Comparison of ENCODE assay signal across 15 cellular contexts in the genomic region with DNA sequence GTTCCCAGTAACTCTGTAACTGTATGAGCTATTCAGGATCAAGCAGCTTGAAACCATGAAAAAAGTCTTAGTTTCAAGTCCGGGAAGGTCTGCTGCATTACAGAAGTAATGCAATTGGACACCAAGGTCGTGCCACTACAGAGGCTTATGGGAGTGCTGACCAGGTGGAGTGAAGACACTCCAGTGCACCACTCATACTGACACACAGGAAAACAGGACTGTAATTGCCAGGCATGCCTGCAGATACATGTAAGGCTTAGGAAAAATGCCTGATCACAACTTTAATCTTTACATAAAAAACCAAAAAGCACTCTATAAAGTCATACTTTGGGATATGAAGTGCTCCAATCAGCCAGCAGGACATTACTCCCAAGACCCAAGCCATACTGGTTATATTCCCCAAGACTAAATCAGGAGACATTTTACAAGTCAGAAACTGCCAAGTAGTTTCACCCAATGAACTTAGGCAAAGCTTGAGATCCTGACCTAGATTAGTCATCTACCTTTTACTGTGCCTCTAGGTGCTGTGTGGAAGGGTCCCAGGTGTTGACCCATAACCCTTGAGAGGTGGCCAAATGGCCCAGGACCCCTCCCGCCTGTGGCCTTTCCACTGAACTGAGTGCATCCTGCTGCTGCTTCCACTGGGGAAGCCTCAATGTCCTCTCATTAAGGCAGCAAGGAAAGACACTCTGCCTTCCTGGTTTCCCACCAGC. TPM values are rescaled to one million over a fixed set of nuclear protein-coding genes. Genes with fewer than 3 reads are reported as not detected.
A peak's percentile ranks its signal among the peaks of the same experiment; 100 is the strongest.
DNase-seq lines count a peak whose midpoint lies in the region; ATAC-seq, FAIRE-seq and TF ChIP-seq lines count a peak whose summit lies in the region.
"Had no signal": no experiment of that assay in that cellular context is flagged by ENCODE, and none has a peak within 500 bp of the region (broad histone marks: within the 10 kb centered on the region; RNA-seq: fewer than 3 reads in every experiment).

No MANE protein-coding gene starts in this region.

- no peaks in the 10 kb centered on the region for H3K27me3 ChIP-seq in gastroesophageal sphincter
- H3K27me3 ChIP-seq in neuronal stem cell (ENCODE audit: control insufficient read depth in 3 of 3, insufficient read depth in 3 of 3, low read depth in 1 of 3, low read length in 3 of 3): no peaks in the 10 kb centered on the region
- H3K27me3 ChIP-seq: Peyer's patch had no signal

- H2BK12ac ChIP-seq in neuronal stem cell (ENCODE audit: low read length): no peak overlapping the region

- H4K8ac ChIP-seq in neuronal stem cell (ENCODE audit: low read depth, low read length): no peak overlapping the region

- FAIRE-seq in G401.6 (lab: Jason Lieb, UNC): peak; percentile 76

- H3K79me1 ChIP-seq in neuronal stem cell (ENCODE audit: low read depth, low read length): no peaks in the 10 kb centered on the region

- H2BK5ac ChIP-seq in neuronal stem cell (ENCODE audit: low read length): no peak overlapping the region

- H3K4me3 ChIP-seq in gastroesophageal sphincter: no peak overlapping the region
- H3K4me3 ChIP-seq in neuronal stem cell (ENCODE audit: low read length in 2 of 2): no peak overlapping the region
- H3K4me3 ChIP-seq: Peyer's patch had no signal

- no peak overlapping the region for H2BK120ac ChIP-seq in neuronal stem cell (ENCODE audit: low read depth, low read length)

- TF ChIP-seq CTCF in gastroesophageal sphincter (IDR thresholded peaks at IDR 0.05): no peak

- H3K23ac ChIP-seq in neuronal stem cell (ENCODE audit: low read depth, low read length, poor library complexity): no peak overlapping the region

- DNase-seq in LHCN-M2 (ENCODE audit: low read depth) (peak; percentile 53), neuronal stem cell (ENCODE audit: low spot score) (no peak), MV-4-11 (lab: John Stamatoyannopoulos, UW) (no peak), NCI-H510A (lab: John Stamatoyannopoulos, UW) (no peak)
- DNase-seq in activated naive CD4-positive, alpha-beta T cell treated with anti-CD3 and anti-CD28 coated beads for 36 hours: no peak
- DNase-seq: NCI-H2171; Peyer's patch; stimulated activated CD4-positive, alpha-beta T cell treated with anti-CD3 and anti-CD28 coated beads, Interleukin-1b, Interleukin-23, amount 100 ng/mL, for 48 hours; T1000 had no signal

- no peak overlapping the region for H4K91ac ChIP-seq in neuronal stem cell (ENCODE audit: low read depth, low read length, poor library complexity)

- WGBS in gastroesophageal sphincter (ENCODE audit: low coverage in 1 of 2), 2 donors: 59 to 65% methylated on average over 2 of the region's 3 CpGs
- WGBS in neuronal stem cell (ENCODE audit: extremely low coverage in 2 of 2, insufficient read length in 2 of 2, insufficient replicate concordance in 1 of 2), 2 donors: no CpG with 5 or more reads among the region's 3 CpGs

- H3K4me2 ChIP-seq in neuronal stem cell (ENCODE audit: insufficient read depth, low read length, poor library complexity, severe bottlenecking): no peak overlapping the region

- H3K27me3 Mint-ChIP-seq in activated naive CD4-positive, alpha-beta T cell treated with anti-CD3 and anti-CD28 coated beads for 36 hours (ENCODE audit: low read depth): no peaks in the 10 kb centered on the region
- H3K27me3 Mint-ChIP-seq: stimulated activated memory B cell treated with anti-CD40 and anti-IgM and Interleukin-4, amounts not matched to agents 10 μg/mL and 1 μg/mL and 100 μg/mL, for 72 hours had no signal

- H3K9me3 ChIP-seq in gastroesophageal sphincter (no peaks in the 10 kb centered on the region), neuronal stem cell (replicated peaks in 1 of 2; ENCODE audit: control insufficient read depth in 2 of 2, insufficient read depth in 1 of 2, low read depth in 1 of 2, low read length in 2 of 2) (no peaks in the 10 kb centered on the region)
- H3K9me3 ChIP-seq: Peyer's patch had no signal

- no peak overlapping the region for H2AFZ ChIP-seq in neuronal stem cell (ENCODE audit: low read length)
- H2AFZ ChIP-seq: parathyroid adenoma had no signal

- H3K4ac ChIP-seq in neuronal stem cell (ENCODE audit: low read length): no peak overlapping the region

- peak overlapping the region in 3 of 4 donors; percentile 7 to 64 (median 60) for H3K27ac ChIP-seq in gastroesophageal sphincter
- H3K27ac ChIP-seq in neuronal stem cell (replicated peaks; ENCODE audit: low read length): peak overlapping the region; percentile 76
- H3K27ac ChIP-seq: parathyroid adenoma, Peyer's patch had no signal

- H2BK15ac ChIP-seq in neuronal stem cell (ENCODE audit: low read length): no peak overlapping the region

- H3K9ac ChIP-seq in neuronal stem cell (ENCODE audit: low read depth, low read length, poor library complexity): no peak overlapping the region
- H3K9ac ChIP-seq: parathyroid adenoma had no signal

- H2AK5ac ChIP-seq in neuronal stem cell (ENCODE audit: low read depth, low read length): no peak overlapping the region

- ATAC-seq in gastroesophageal sphincter (no peak), GM19455 (IDR thresholded peaks at IDR 0.05; ENCODE audit: unreplicated experiment) (no peak)
- ATAC-seq: stimulated activated memory B cell treated with anti-CD40 and anti-IgM and Interleukin-4, amounts not matched to agents 10 μg/mL and 1 μg/mL and 100 μg/mL, for 72 hours had no signal

- CTCF ChIA-PET in activated naive CD4-positive, alpha-beta T cell treated with anti-CD3 and anti-CD28 coated beads for 36 hours (lab: Charles Lee): no interaction called here

- intact Hi-C loops in activated naive CD4-positive, alpha-beta T cell treated with anti-CD3 and anti-CD28 coated beads for 36 hours (cut with micrococcal nuclease): no loop called here

- no peaks in the 10 kb centered on the region for H3K9me3 Mint-ChIP-seq in activated naive CD4-positive, alpha-beta T cell treated with anti-CD3 and anti-CD28 coated beads for 36 hours
- H3K9me3 Mint-ChIP-seq: CD14-positive monocyte; stimulated activated memory B cell treated with anti-CD40 and anti-IgM and Interleukin-4, amounts not matched to agents 10 μg/mL and 1 μg/mL and 100 μg/mL, for 72 hours had no signal

- no peak for TF ChIP-seq POLR2A in gastroesophageal sphincter (IDR thresholded peaks at IDR 0.05)

- H3K36me3 Mint-ChIP-seq in activated naive CD4-positive, alpha-beta T cell treated with anti-CD3 and anti-CD28 coated beads for 36 hours (ENCODE audit: low read depth): peaks cover under 1% of the 10 kb centered on the region

- no peak overlapping the region for H3K14ac ChIP-seq in neuronal stem cell (ENCODE audit: low read length)

- peaks cover 0 to 13% of the 10 kb centered on the region in 2 donors for H3K36me3 ChIP-seq in gastroesophageal sphincter
- H3K36me3 ChIP-seq in neuronal stem cell (replicated peaks in 1 of 2; ENCODE audit: control insufficient read depth in 2 of 2, insufficient read depth in 2 of 2, low read length in 2 of 2): peaks cover 0 to 24% of the 10 kb centered on the region in 2 donors

- peaks cover 5% of the 10 kb centered on the region for H3K4me1 Mint-ChIP-seq in activated naive CD4-positive, alpha-beta T cell treated with anti-CD3 and anti-CD28 coated beads for 36 hours (ENCODE audit: low read depth)

- TF ChIP-seq EP300 in gastroesophageal sphincter (IDR thresholded peaks at IDR 0.05): no peak

- H3K4me3 Mint-ChIP-seq in activated naive CD4-positive, alpha-beta T cell treated with anti-CD3 and anti-CD28 coated beads for 36 hours: no peak overlapping the region
- H3K4me3 Mint-ChIP-seq: CD14-positive monocyte; stimulated activated memory B cell treated with anti-CD40 and anti-IgM and Interleukin-4, amounts not matched to agents 10 μg/mL and 1 μg/mL and 100 μg/mL, for 72 hours had no signal

- peaks cover 0 to 26% (median 0%) of the 10 kb centered on the region in 3 donors for H3K4me1 ChIP-seq in gastroesophageal sphincter
- peaks cover 26 to 27% of the 10 kb centered on the region in 2 donors for H3K4me1 ChIP-seq in neuronal stem cell (ENCODE audit: control insufficient read depth in 2 of 2, insufficient read depth in 1 of 2, low read depth in 1 of 2, low read length in 2 of 2)
- H3K4me1 ChIP-seq: parathyroid adenoma, Peyer's patch had no signal

- no peak overlapping the region for H3K18ac ChIP-seq in neuronal stem cell (ENCODE audit: low read length)

- no peak overlapping the region for H3K27ac Mint-ChIP-seq in activated naive CD4-positive, alpha-beta T cell treated with anti-CD3 and anti-CD28 coated beads for 36 hours
- H3K27ac Mint-ChIP-seq: stimulated activated memory B cell treated with anti-CD40 and anti-IgM and Interleukin-4, amounts not matched to agents 10 μg/mL and 1 μg/mL and 100 μg/mL, for 72 hours had no signal

RNA-seq across cellular contexts. Expression of a gene that starts 27.5 kb away (rescaled TPM):
- total RNA-seq in LHCN-M2 (2014; rRNA removed) (186 and 510 TPM in 2 replicates), gastroesophageal sphincter (100 to 1,000 TPM in 3 of 4 donors, 10 to 100 TPM in 1; 97.8 to 189 (median 114) TPM)
- polyA plus RNA-seq in LHCN-M2 (2012): 37.9 TPM
- polyA plus RNA-seq in neuronal stem cell (2013, experiment 1 of 2): 91.9 TPM
- 92.3 TPM for polyA plus RNA-seq in neuronal stem cell (2013, experiment 2 of 2)
- total RNA-seq in activated naive CD4-positive, alpha-beta T cell treated with anti-CD3 and anti-CD28 coated beads for 36 hours: 10 to 100 TPM; 79.8 to 82.5 TPM
